In the genomic region with DNA sequence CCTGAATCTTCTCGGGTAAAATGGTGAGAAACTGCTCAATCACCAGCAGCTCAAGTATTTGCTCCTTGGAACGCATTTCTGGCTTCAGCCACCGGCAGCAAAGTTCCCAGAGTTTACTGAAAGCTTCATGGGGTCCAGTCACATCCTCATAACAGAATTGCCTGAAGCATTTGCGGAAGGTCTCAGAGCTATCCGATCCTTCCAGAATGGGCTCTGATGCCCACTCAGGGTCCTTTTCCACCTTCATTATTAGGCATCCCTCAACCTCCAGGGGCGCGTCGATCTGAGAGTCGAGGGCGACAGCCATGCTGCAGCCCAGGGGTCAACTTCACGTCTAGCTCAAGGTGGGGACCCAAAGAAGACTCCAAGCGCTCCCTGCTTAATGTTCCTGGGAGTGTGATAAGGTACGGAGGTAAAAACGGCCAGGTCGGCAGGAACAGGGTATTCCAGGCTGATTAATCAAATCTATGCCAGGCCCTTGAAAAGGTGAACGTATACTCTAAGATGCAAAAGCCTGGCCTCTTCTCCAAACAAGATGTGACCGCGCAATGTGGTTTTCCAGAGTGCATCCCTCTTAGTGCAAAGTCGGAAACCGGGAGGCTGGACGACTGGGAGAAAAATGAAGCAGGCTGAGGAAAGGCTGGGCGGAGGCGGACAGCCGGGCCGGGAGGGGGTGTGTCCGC, we compare ENCODE assay signal across 9 cellular contexts. TPM values are rescaled to one million over a fixed set of nuclear protein-coding genes. Genes with fewer than 3 reads are reported as not detected.
DNase-seq lines count a peak whose midpoint lies in the region; ATAC-seq lines count a peak whose summit lies in the region.
"Had no signal": no experiment of that assay in that cellular context is flagged by ENCODE, and none has a peak within 500 bp of the region (broad histone marks: within the 10 kb centered on the region; RNA-seq: fewer than 3 reads in every experiment).

No MANE protein-coding gene starts in this region.

- peak overlapping the region; percentile 92 to 98 (median 96) for H3K4me3 Mint-ChIP-seq in CD4-positive, alpha-beta memory T cell
- H3K4me3 Mint-ChIP-seq in activated naive CD8-positive, alpha-beta T cell treated with anti-CD3 and anti-CD28 coated beads, Interleukin-2, amount 10 ng/mL, durations not matched to agents 7 days and 5 days: peak overlapping the region; percentile 93

- no peaks in the 10 kb centered on the region for H3K27me3 Mint-ChIP-seq in CD4-positive, alpha-beta memory T cell
- no peaks in the 10 kb centered on the region for H3K27me3 Mint-ChIP-seq in activated naive CD8-positive, alpha-beta T cell treated with anti-CD3 and anti-CD28 coated beads, Interleukin-2, amount 10 ng/mL, durations not matched to agents 7 days and 5 days

- H3K27ac Mint-ChIP-seq in CD4-positive, alpha-beta memory T cell: peak overlapping the region; percentile 93 to 98 (median 97)
- H3K27ac Mint-ChIP-seq in activated naive CD8-positive, alpha-beta T cell treated with anti-CD3 and anti-CD28 coated beads, Interleukin-2, amount 10 ng/mL, durations not matched to agents 7 days and 5 days: peak overlapping the region; percentile 86

- POLR2A ChIA-PET in CD4-positive, alpha-beta memory T cell (lab: Charles Lee; ENCODE audit: partially characterized antibody): interaction anchor here (0.7 to 2.1 kb wide), 5 partner anchors 11 to 226 kb away, joined by 3 to 6 read pairs (median 3); partner anchors contain the start of gene LCMT1
- POLR2A ChIA-PET in activated naive CD8-positive, alpha-beta T cell treated with anti-CD3 and anti-CD28 coated beads, Interleukin-2, amount 10 ng/mL, durations not matched to agents 7 days and 5 days (lab: Charles Lee): interaction anchor here (0.7 to 1.0 kb wide), 2 partner anchors 146 to 242 kb away, joined by 3 read pairs; partner anchors contain the start of genes ARHGAP17 and LCMT1

- peaks cover 0 to 45% of the 10 kb centered on the region in 2 donors for H3K36me3 Mint-ChIP-seq in CD4-positive, alpha-beta memory T cell
- H3K36me3 Mint-ChIP-seq in activated naive CD8-positive, alpha-beta T cell treated with anti-CD3 and anti-CD28 coated beads, Interleukin-2, amount 10 ng/mL, durations not matched to agents 7 days and 5 days: peaks cover 11% of the 10 kb centered on the region

- H3K27me3 ChIP-seq in CD4-positive, alpha-beta memory T cell (ENCODE audit: insufficient read depth, low read length): no peaks in the 10 kb centered on the region
- no peaks in the 10 kb centered on the region for H3K27me3 ChIP-seq in MG63

- peaks cover 4% of the 10 kb centered on the region for H3K36me3 ChIP-seq in CD4-positive, alpha-beta memory T cell (ENCODE audit: insufficient read depth, low read length)
- peaks cover 21% of the 10 kb centered on the region for H3K36me3 ChIP-seq in MG63

- H3K27ac ChIP-seq in CD4-positive, alpha-beta memory T cell (ENCODE audit: low read depth, low read length): peak overlapping the region; percentile 84

- H3K4me1 ChIP-seq in CD4-positive, alpha-beta memory T cell (ENCODE audit: insufficient read depth, low read length): peaks cover 43% of the 10 kb centered on the region

- intact Hi-C loops in CD4-positive, alpha-beta memory T cell (cut with micrococcal nuclease): loop anchor here (2.0 to 10.0 kb wide), 2 partner anchors 192 to 718 kb away; partner anchors contain the start of gene RBBP6

- peak overlapping the region; percentile 71 to 80 for H3K4me3 ChIP-seq in CD4-positive, alpha-beta memory T cell (ENCODE audit: low read length in 2 of 2)
- H3K4me3 ChIP-seq in MG63 (peak overlapping the region; percentile 99), iPS-18c (ENCODE audit: insufficient read depth, low read depth, low read length) (peak overlapping the region; percentile 96)

- peak in 1 of 5 donors; percentile 3 for DNase-seq in CD4-positive, alpha-beta memory T cell
- DNase-seq in MG63 (peak; percentile 8), GM19238 (ENCODE audit: insufficient read length, low spot score) (no peak)
- peak; percentile 44 for DNase-seq in activated naive CD8-positive, alpha-beta T cell treated with anti-CD3 and anti-CD28 coated beads, Interleukin-2, amount 10 ng/mL, durations not matched to agents 7 days and 5 days
- peak; percentile 36 for DNase-seq in stimulated activated CD8-positive, alpha-beta memory T cell treated with anti-CD3 and anti-CD28 coated beads, Interleukin-4, amount 100 ng/mL, for 48 hours

- no peaks in the 10 kb centered on the region for H3K9me3 ChIP-seq in CD4-positive, alpha-beta memory T cell (ENCODE audit: control insufficient read depth in 1 of 2, low read length in 2 of 2)
- H3K9me3 ChIP-seq in MG63: no peaks in the 10 kb centered on the region
- no peaks in the 10 kb centered on the region for H3K9me3 ChIP-seq in iPS-18c (ENCODE audit: control insufficient read depth, insufficient read depth, low read length)

- ATAC-seq in GM19438 (IDR thresholded peaks at IDR 0.05; ENCODE audit: low read depth, unreplicated experiment) (peak; percentile 13), HG02588 (IDR thresholded peaks at IDR 0.05; ENCODE audit: unreplicated experiment) (no peak)
- ATAC-seq in activated naive CD8-positive, alpha-beta T cell treated with anti-CD3 and anti-CD28 coated beads, Interleukin-2, amount 10 ng/mL, durations not matched to agents 7 days and 5 days (ENCODE audit: low read depth): no peak

- CTCF ChIA-PET in CD4-positive, alpha-beta memory T cell (lab: Charles Lee; ENCODE audit: partially characterized antibody): interaction anchor here (0.8 to 1.3 kb wide), 3 partner anchors 20 to 31 kb away, joined by 3 to 6 read pairs (median 4); no protein-coding TSS in a partner anchor

- peaks cover 0 to 2% (median 0%) of the 10 kb centered on the region in 8 donors for H3K9me3 Mint-ChIP-seq in CD4-positive, alpha-beta memory T cell
- no peaks in the 10 kb centered on the region for H3K9me3 Mint-ChIP-seq in activated naive CD8-positive, alpha-beta T cell treated with anti-CD3 and anti-CD28 coated beads, Interleukin-2, amount 10 ng/mL, durations not matched to agents 7 days and 5 days

- H3K4me1 Mint-ChIP-seq in CD4-positive, alpha-beta memory T cell: peaks cover 40 to 68% (median 55%) of the 10 kb centered on the region in 4 donors
- H3K4me1 Mint-ChIP-seq in activated naive CD8-positive, alpha-beta T cell treated with anti-CD3 and anti-CD28 coated beads, Interleukin-2, amount 10 ng/mL, durations not matched to agents 7 days and 5 days: peaks cover 53% of the 10 kb centered on the region

RNA-seq across cellular contexts. Expression of gene ZKSCAN2, which starts 0.7 kb away (rescaled TPM):
- total RNA-seq in CD4-positive, alpha-beta memory T cell: 1 to 10 TPM; 3.6 to 4.1 TPM
- 1 to 10 TPM; 1.2 to 1.4 TPM for polyA plus RNA-seq in CD4-positive, alpha-beta memory T cell
- total RNA-seq in MG63 (2014; rRNA removed; shearing (Covaris generic); ENCODE audit: low replicate concordance): 2.2 and 2.6 TPM in 2 replicates
- total RNA-seq in activated naive CD8-positive, alpha-beta T cell treated with anti-CD3 and anti-CD28 coated beads, Interleukin-2, amount 10 ng/mL, durations not matched to agents 7 days and 5 days: 1 to 10 TPM; 4.3 to 5.5 TPM

RNA-seq across cellular contexts. Expression of gene AQP8, which starts 40.2 kb away (rescaled TPM):
- not detected for total RNA-seq in CD4-positive, alpha-beta memory T cell
- not detected for polyA plus RNA-seq in CD4-positive, alpha-beta memory T cell
- total RNA-seq in MG63 (2014; rRNA removed; shearing (Covaris generic); ENCODE audit: low replicate concordance): not detected in 2 replicates
- not detected for total RNA-seq in activated naive CD8-positive, alpha-beta T cell treated with anti-CD3 and anti-CD28 coated beads, Interleukin-2, amount 10 ng/mL, durations not matched to agents 7 days and 5 days
- total RNA-seq: activated CD8-positive, alpha-beta memory T cell treated with anti-CD3 and anti-CD28 coated beads for 36 hours had no signal
